8 cellular contexts compared by ENCODE assay signal in genomic region chr14:52267501-52268190, GRCh38. TPM values are rescaled to one million over a fixed set of nuclear protein-coding genes. Genes with fewer than 3 reads are reported as not detected.
DNase-seq lines count a peak whose midpoint lies in the region; ATAC-seq lines count a peak whose summit lies in the region.

PTGDR (plus strand) TSS chr14:52267698; CDS start chr14:52267815, 117 bp downstream.

- H2BK120ac ChIP-seq in neuronal stem cell (ENCODE audit: low read depth, low read length) = no peak within 1 kb of the TSS

- H3K4ac ChIP-seq in neuronal stem cell (ENCODE audit: low read length) = no peak within 1 kb of the TSS

- H3K9ac ChIP-seq in neuronal stem cell (ENCODE audit: low read depth, low read length, poor library complexity) = peak within 1 kb of the TSS; percentile 56

- no peaks in the 10 kb centered on the region for H3K36me3 ChIP-seq in neuronal stem cell (replicated peaks in 1 of 2; ENCODE audit: control insufficient read depth in 2 of 2, insufficient read depth in 2 of 2, low read length in 2 of 2)

- peak; percentile 23 for DNase-seq in GM03348 (ENCODE audit: low spot score)
- DNase-seq in activated CD8-positive, alpha-beta memory T cell treated with anti-CD3 and anti-CD28 coated beads for 24 hours = peak; percentile 78
- DNase-seq in fibroblast of peridontal ligament (ENCODE audit: extremely low read depth) = peak; percentile 24
- DNase-seq in neuronal stem cell (ENCODE audit: low spot score) = peak; percentile 30
- DNase-seq in DMS153 (lab: John Stamatoyannopoulos, UW) = no peak
- no peak for DNase-seq in NCI-H345 treated with DMSO at 0.1 percent for 48 hours (lab: John Stamatoyannopoulos, UW; ENCODE audit: unreplicated experiment)

- no peak within 1 kb of the TSS for H2BK15ac ChIP-seq in neuronal stem cell (ENCODE audit: low read length)

- H3K23ac ChIP-seq in neuronal stem cell (ENCODE audit: low read depth, low read length, poor library complexity) = peak within 1 kb of the TSS; percentile 78

- peak within 1 kb of the TSS; percentile 42 for H3K14ac ChIP-seq in neuronal stem cell (ENCODE audit: low read length)

- no peak within 1 kb of the TSS for H2AK5ac ChIP-seq in neuronal stem cell (ENCODE audit: low read depth, low read length)

- no peak within 1 kb of the TSS for H2BK5ac ChIP-seq in neuronal stem cell (ENCODE audit: low read length)

- peak within 1 kb of the TSS; percentile 95 for H3K4me2 ChIP-seq in neuronal stem cell (ENCODE audit: insufficient read depth, low read length, poor library complexity, severe bottlenecking)

- peaks cover 0 to 3% of the 10 kb centered on the region in 2 donors for H3K9me3 ChIP-seq in neuronal stem cell (replicated peaks in 1 of 2; ENCODE audit: control insufficient read depth in 2 of 2, insufficient read depth in 1 of 2, low read depth in 1 of 2, low read length in 2 of 2)

- ATAC-seq in GM21360 (IDR thresholded peaks at IDR 0.05; ENCODE audit: unreplicated experiment) (no peak), HG02852 (IDR thresholded peaks at IDR 0.05; ENCODE audit: unreplicated experiment) (no peak)

- WGBS in neuronal stem cell (ENCODE audit: extremely low coverage in 2 of 2, insufficient read length in 2 of 2, insufficient replicate concordance in 1 of 2), 2 donors = no CpG with 5 or more reads among the region's 58 CpGs

- H4K91ac ChIP-seq in neuronal stem cell (ENCODE audit: low read depth, low read length, poor library complexity) = no peak within 1 kb of the TSS

- no peaks in the 10 kb centered on the region for H3K79me1 ChIP-seq in neuronal stem cell (ENCODE audit: low read depth, low read length)

- peak within 1 kb of the TSS in 1 of 2 donors; percentile 74 for H3K4me3 ChIP-seq in neuronal stem cell (ENCODE audit: low read length in 2 of 2)

- no peak within 1 kb of the TSS for H3K27ac ChIP-seq in neuronal stem cell (replicated peaks; ENCODE audit: low read length)

- H3K27me3 ChIP-seq in neuronal stem cell (ENCODE audit: control insufficient read depth in 3 of 3, insufficient read depth in 3 of 3, low read depth in 1 of 3, low read length in 3 of 3) = peaks cover 14 to 76% (median 36%) of the 10 kb centered on the region in 3 experiments

- peak within 1 kb of the TSS; percentile 90 for H3K18ac ChIP-seq in neuronal stem cell (ENCODE audit: low read length)

- peaks cover 0 to 1% of the 10 kb centered on the region in 2 donors for H3K4me1 ChIP-seq in neuronal stem cell (ENCODE audit: control insufficient read depth in 2 of 2, insufficient read depth in 1 of 2, low read depth in 1 of 2, low read length in 2 of 2)

- H2BK12ac ChIP-seq in neuronal stem cell (ENCODE audit: low read length) = no peak within 1 kb of the TSS

- peak within 1 kb of the TSS; percentile 67 for H2AFZ ChIP-seq in neuronal stem cell (ENCODE audit: low read length)

- H4K8ac ChIP-seq in neuronal stem cell (ENCODE audit: low read depth, low read length) = no peak within 1 kb of the TSS

RNA-seq across cellular contexts. Expression of gene PTGDR, which starts in this region (rescaled TPM):
- 0.13 TPM for polyA plus RNA-seq in neuronal stem cell (2013, experiment 1 of 2)
- polyA plus RNA-seq in neuronal stem cell (2013, experiment 2 of 2) = 0.19 TPM

Comparison
In these comparisons a context has a peak if more than half of its experiments do, and no peak if none do; other contexts are left out.
1. DNase-seq: peak in GM03348 (single experiment), activated CD8-positive, alpha-beta memory T cell treated with anti-CD3 and anti-CD28 coated beads for 24 hours (single experiment), fibroblast of peridontal ligament (single experiment) and neuronal stem cell (single experiment); none in DMS153 (single experiment) and NCI-H345 treated with DMSO at 0.1 percent for 48 hours (single experiment).